In the genomic region with DNA sequence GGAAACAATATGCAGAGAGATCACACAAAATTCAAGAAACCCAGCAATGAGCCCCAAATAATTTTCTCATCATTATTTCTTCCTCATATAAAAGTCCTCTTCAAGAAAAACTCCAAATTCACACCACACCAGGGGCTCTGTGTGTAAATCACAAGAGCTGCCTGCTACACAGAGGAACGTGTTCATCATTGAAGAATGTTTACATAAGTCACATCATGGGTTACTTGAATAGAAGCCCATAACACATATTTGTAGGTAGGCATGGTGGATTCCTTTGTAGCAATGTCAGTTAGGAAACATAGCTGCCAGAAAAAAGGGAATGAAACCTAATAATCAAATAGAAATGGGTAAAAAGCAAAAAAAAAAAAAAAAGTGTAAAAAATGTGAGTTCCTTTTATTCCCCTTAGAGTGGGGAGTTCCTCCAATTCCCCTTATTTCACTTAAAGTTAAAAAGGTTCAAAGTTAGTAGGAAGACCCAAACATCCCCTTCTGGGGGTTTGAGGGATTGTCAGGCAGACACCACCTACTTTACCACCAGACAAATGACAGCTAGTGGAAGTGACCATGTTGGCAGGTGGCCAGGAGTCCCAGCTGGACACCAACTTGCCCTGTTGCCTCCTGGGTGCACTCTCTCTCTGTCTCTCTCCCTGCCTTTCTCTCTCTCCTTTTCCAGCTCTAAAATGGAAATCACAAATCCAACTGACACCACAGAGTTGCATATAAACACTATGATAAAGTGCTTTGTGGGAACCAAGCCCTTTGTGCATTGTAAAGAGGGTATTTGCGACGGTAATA, we compare ENCODE assay signal across 14 cellular contexts.
DNase-seq lines count a peak whose midpoint lies in the region; ATAC-seq, FAIRE-seq and TF ChIP-seq lines count a peak whose summit lies in the region.
"Had no signal": no experiment of that assay in that cellular context is flagged by ENCODE, and none has a peak within 500 bp of the region (broad histone marks: within the 10 kb centered on the region; RNA-seq: fewer than 3 reads in every experiment).

No MANE protein-coding gene starts in this region.

- H3K4me1 Mint-ChIP-seq in HFFc6 (ENCODE audit: low read depth) (peaks cover 39% of the 10 kb centered on the region), immature natural killer cell (no peaks in the 10 kb centered on the region)
- H3K4me1 Mint-ChIP-seq: natural killer cell had no signal

- TF ChIP-seq CTCF in HFFc6 (IDR thresholded peaks at IDR 0.05) = no peak

- DNase-seq in COR-L47 (lab: John Stamatoyannopoulos, UW) (peak; percentile 65), HFFc6 (peak; percentile 41), RCC 7860 (ENCODE audit: low spot score) (peak; percentile 56), left kidney (ENCODE audit: low read depth, low spot score) (peak; percentile 27), immature natural killer cell (no peak)
- DNase-seq in activated CD4-positive, alpha-beta T cell treated with anti-CD3 and anti-CD28 coated beads, Interleukin-2, amount 50 U/mL, for 1 hour = no peak
- DNase-seq: activated CD8-positive, alpha-beta memory T cell treated with anti-CD3 and anti-CD28 coated beads, Interleukin-2, amount 50 U/mL, for 48 hours; gastrocnemius medialis; kidney; natural killer cell; NCI-H2029 treated with DMSO at 0.1 percent for 48 hours; Peyer's patch had no signal

- H3K27me3 Mint-ChIP-seq in HFFc6 (ENCODE audit: insufficient read depth) = peaks cover 1% of the 10 kb centered on the region; the same call in 1 of the 2 replicates
- H3K27me3 Mint-ChIP-seq in immature natural killer cell (ENCODE audit: low read depth in 3 of 3) = peaks cover 3 to 13% (median 4%) of the 10 kb centered on the region in 3 donors

- FAIRE-seq in RCC 7860 (lab: Jason Lieb, UNC) = no peak
- FAIRE-seq: D721Med, kidney had no signal

- no peak overlapping the region for H3K27ac Mint-ChIP-seq in HFFc6
- H3K27ac Mint-ChIP-seq in immature natural killer cell = no peak overlapping the region
- H3K27ac Mint-ChIP-seq: natural killer cell had no signal

- H3K36me3 Mint-ChIP-seq in HFFc6 (ENCODE audit: low read depth) (peaks cover 7% of the 10 kb centered on the region; the same call in 1 of the 2 replicates), immature natural killer cell (no peaks in the 10 kb centered on the region)
- H3K36me3 Mint-ChIP-seq: natural killer cell had no signal

- no peak overlapping the region for H3K4me3 Mint-ChIP-seq in HFFc6
- no peak overlapping the region for H3K4me3 Mint-ChIP-seq in immature natural killer cell
- H3K4me3 Mint-ChIP-seq: natural killer cell had no signal

- no peak for ATAC-seq in GM18907 (IDR thresholded peaks at IDR 0.05; ENCODE audit: unreplicated experiment)
- ATAC-seq: gastrocnemius medialis, natural killer cell had no signal

- H3K9me3 Mint-ChIP-seq in HFFc6 (peaks cover 9% of the 10 kb centered on the region), immature natural killer cell (peaks cover 0 to 11% (median 2%) of the 10 kb centered on the region in 6 donors)
- H3K9me3 Mint-ChIP-seq: natural killer cell had no signal

Comparison
In these comparisons a context has a peak if more than half of its experiments do, and no peak if none do; other contexts are left out.
1. DNase-seq: peak in COR-L47 (single experiment), HFFc6 (single experiment), RCC 7860 (single experiment) and left kidney (single experiment); none in immature natural killer cell (0 of 3) and activated CD4-positive, alpha-beta T cell treated with anti-CD3 and anti-CD28 coated beads, Interleukin-2, amount 50 U/mL, for 1 hour (single experiment).